Comparison of ENCODE assay signal across 11 cellular contexts in the genomic region with DNA sequence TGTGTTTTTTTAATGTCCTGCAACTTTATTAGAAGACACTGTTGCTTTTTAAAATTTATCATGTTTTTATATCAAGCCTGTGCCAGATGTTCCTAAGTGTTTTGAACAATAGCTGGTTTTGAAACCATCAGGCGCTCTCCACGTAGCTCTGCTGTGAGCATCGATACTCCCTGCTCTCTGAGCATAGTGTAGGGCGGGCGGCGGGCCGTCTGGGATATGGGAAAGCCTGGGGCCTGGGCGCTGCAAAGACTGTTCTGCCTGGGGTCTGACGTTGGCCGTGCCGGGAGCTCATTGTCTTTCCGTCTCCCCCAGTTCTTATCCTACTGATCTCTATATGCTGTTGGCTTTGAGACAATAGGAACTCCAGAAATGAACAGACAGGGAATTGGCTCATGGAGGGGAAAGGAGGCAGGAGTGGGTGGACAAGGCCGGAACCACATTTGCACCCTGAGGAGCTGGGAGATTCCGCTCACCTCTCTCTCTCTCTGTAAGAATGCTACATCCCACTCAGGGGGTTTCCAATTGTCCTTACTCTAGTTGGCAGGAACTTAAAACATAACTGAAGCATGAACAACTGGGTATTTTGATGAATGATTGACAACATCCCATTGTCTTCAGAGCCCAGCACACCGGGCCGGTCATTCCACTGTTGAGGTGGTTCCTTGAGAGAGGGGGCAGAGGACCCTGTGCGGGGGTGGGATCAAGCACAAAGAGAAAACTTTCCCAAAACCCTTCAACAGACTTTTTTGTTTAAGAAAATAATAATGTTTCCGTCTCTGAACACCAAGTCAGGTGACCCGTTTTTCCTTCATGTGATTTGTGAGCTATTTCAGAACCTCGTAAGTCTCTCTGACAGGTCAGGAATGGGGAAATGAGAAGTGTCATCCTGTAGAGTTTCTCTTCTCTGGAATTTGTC.
DNase-seq lines count a peak whose midpoint lies in the region; ATAC-seq and TF ChIP-seq lines count a peak whose summit lies in the region.
"Had no signal": no experiment of that assay in that cellular context is flagged by ENCODE, and none has a peak within 500 bp of the region (broad histone marks: within the 10 kb centered on the region; RNA-seq: fewer than 3 reads in every experiment).

No MANE protein-coding gene starts in this region.

- no peaks in the 10 kb centered on the region for H3K9me3 Mint-ChIP-seq in activated CD4-positive, alpha-beta T cell treated with anti-CD3 and anti-CD28 coated beads, Interleukin-2, amount 10 ng/mL, durations not matched to agents 24 days and 14 days

- ATAC-seq in GM21737 (IDR thresholded peaks at IDR 0.05; ENCODE audit: unreplicated experiment), result peak; percentile 67
- ATAC-seq in RWPE2 (ENCODE audit: low read depth), result no peak

- H3K4me3 ChIP-seq in RWPE2 (ENCODE audit: severe bottlenecking), result no peak overlapping the region

- H3K27ac ChIP-seq in RWPE2 (ENCODE audit: poor library complexity, severe bottlenecking), result peak overlapping the region; percentile 1

- H3K36me3 Mint-ChIP-seq in activated CD4-positive, alpha-beta T cell treated with anti-CD3 and anti-CD28 coated beads, Interleukin-2, amount 10 ng/mL, durations not matched to agents 24 days and 14 days (ENCODE audit: low read depth), result no peaks in the 10 kb centered on the region

- DNase-seq in CD1c-positive myeloid dendritic cell (ENCODE audit: extremely low spot score) (peak; percentile 41), RWPE2 (ENCODE audit: low spot score) (no peak), medulla oblongata (ENCODE audit: extremely low spot score) (peak; percentile 47), ureter (ENCODE audit: low spot score) (no peak), activated gamma-delta T cell (lab: John Stamatoyannopoulos, UW) (no peak), GF-D8 (lab: John Stamatoyannopoulos, UW) (no peak)
- no peak for DNase-seq in activated CD4-positive, alpha-beta T cell treated with anti-CD3 and anti-CD28 coated beads, Interleukin-2, amount 10 ng/mL, durations not matched to agents 24 days and 14 days
- DNase-seq: activated naive CD4-positive, alpha-beta T cell treated with Interleukin-2 at 50 U/mL for 16 hours; Caco-2; occipital lobe had no signal

- no peak for TF ChIP-seq CTCF in RWPE2 (IDR thresholded peaks at IDR 0.05; ENCODE audit: poor library complexity, severe bottlenecking)

- intact Hi-C loops in activated CD4-positive, alpha-beta T cell treated with anti-CD3 and anti-CD28 coated beads, Interleukin-2, amount 10 ng/mL, durations not matched to agents 24 days and 14 days (cut with micrococcal nuclease), result no loop called here

- no peaks in the 10 kb centered on the region for H3K4me1 ChIP-seq in RWPE2 (ENCODE audit: insufficient read depth, poor library complexity, severe bottlenecking)

- peaks cover 28% of the 10 kb centered on the region for H3K27me3 Mint-ChIP-seq in activated CD4-positive, alpha-beta T cell treated with anti-CD3 and anti-CD28 coated beads, Interleukin-2, amount 10 ng/mL, durations not matched to agents 24 days and 14 days

- no peak overlapping the region for H3K4me3 Mint-ChIP-seq in activated CD4-positive, alpha-beta T cell treated with anti-CD3 and anti-CD28 coated beads, Interleukin-2, amount 10 ng/mL, durations not matched to agents 24 days and 14 days

- peaks cover 4% of the 10 kb centered on the region for H3K36me3 ChIP-seq in RWPE2 (ENCODE audit: low read depth)

- no peaks in the 10 kb centered on the region for H3K9me3 ChIP-seq in RWPE2 (ENCODE audit: severe bottlenecking)
- H3K9me3 ChIP-seq: Caco-2 had no signal

- no peaks in the 10 kb centered on the region for H3K27me3 ChIP-seq in RWPE2 (ENCODE audit: insufficient read depth, poor library complexity, severe bottlenecking)

- H3K27ac Mint-ChIP-seq in activated CD4-positive, alpha-beta T cell treated with anti-CD3 and anti-CD28 coated beads, Interleukin-2, amount 10 ng/mL, durations not matched to agents 24 days and 14 days, result no peak overlapping the region

- no peaks in the 10 kb centered on the region for H3K4me1 Mint-ChIP-seq in activated CD4-positive, alpha-beta T cell treated with anti-CD3 and anti-CD28 coated beads, Interleukin-2, amount 10 ng/mL, durations not matched to agents 24 days and 14 days

Comparison
In these comparisons a context has a peak if more than half of its experiments do, and no peak if none do; other contexts are left out.
1. DNase-seq: peak in CD1c-positive myeloid dendritic cell (single experiment) and medulla oblongata (single experiment); none in RWPE2 (single experiment), ureter (single experiment), activated gamma-delta T cell (single experiment), activated CD4-positive, alpha-beta T cell treated with anti-CD3 and anti-CD28 coated beads, Interleukin-2, amount 10 ng/mL, durations not matched to agents 24 days and 14 days (single experiment) and GF-D8 (single experiment).